In genomic region chr11:58578635-58579191, GRCh38 we compare ENCODE assay signal across 8 cellular contexts. TPM values are rescaled to one million over a fixed set of nuclear protein-coding genes. Genes with fewer than 3 reads are reported as not detected.
DNase-seq lines count a peak whose midpoint lies in the region; ATAC-seq and TF ChIP-seq lines count a peak whose summit lies in the region.

ZFP91 (plus strand) TSS chr11:58579063; CDS start chr11:58579282, 219 bp downstream.

- H3K36me3 ChIP-seq in esophagus squamous epithelium (no peaks in the 10 kb centered on the region), muscle layer of duodenum (ENCODE audit: control insufficient read depth in 1 of 2, insufficient read depth in 2 of 2, low read length in 2 of 2) (peaks cover 0 to 26% of the 10 kb centered on the region in 2 donors)

- H3K27ac ChIP-seq in esophagus squamous epithelium (peak within 1 kb of the TSS; percentile 95 to 100 (median 100)), muscle layer of duodenum (ENCODE audit: low read length) (peak within 1 kb of the TSS; percentile 100)

- ATAC-seq in GM21786 (IDR thresholded peaks at IDR 0.05; ENCODE audit: unreplicated experiment), result peak; percentile 26

- DNase-seq in DMS53 (lab: John Stamatoyannopoulos, UW) (peak; percentile 94), LHCN-M2 (ENCODE audit: low read depth) (peak; percentile 97), RPMI7951 (ENCODE audit: low read depth) (peak; percentile 98), activated T-helper 1 cell treated with Interleukin-2 at 50 U/mL for 16 hours (ENCODE audit: low read depth) (peak; percentile 95), esophagus squamous epithelium (lab: John Stamatoyannopoulos, UW) (peak; percentile 94)
- DNase-seq in stimulated activated CD8-positive, alpha-beta memory T cell treated with anti-CD3 and anti-CD28 coated beads, Interleukin-7, amount 100 ng/mL, for 24 hours (ENCODE audit: low read depth), result peak; percentile 93

- H3K27me3 ChIP-seq in esophagus squamous epithelium (no peaks in the 10 kb centered on the region), muscle layer of duodenum (ENCODE audit: low read depth, low read length) (no peaks in the 10 kb centered on the region)

- intact Hi-C loops in esophagus squamous epithelium (cut with DNase I), result no loop called here

- peak in 3 of 4 donors; percentile 48 to 79 (median 75) for TF ChIP-seq POLR2A in esophagus squamous epithelium (IDR thresholded peaks at IDR 0.05)

- H3K4me1 ChIP-seq in esophagus squamous epithelium (peaks cover 9 to 77% (median 63%) of the 10 kb centered on the region in 3 donors), muscle layer of duodenum (ENCODE audit: control insufficient read depth in 1 of 2, insufficient read depth in 2 of 2, low read length in 2 of 2) (peaks cover 22 to 59% of the 10 kb centered on the region in 2 donors)

- WGBS in esophagus squamous epithelium, 2 donors, result 0 to 1% methylated on average over 18 to 25 of the region's 51 CpGs

- TF ChIP-seq CTCF in esophagus squamous epithelium (IDR thresholded peaks at IDR 0.05), result peak in 1 of 6 experiments; percentile 15

- H3K4me3 ChIP-seq in esophagus squamous epithelium (peak within 1 kb of the TSS; percentile 95 to 98 (median 96)), muscle layer of duodenum (ENCODE audit: low read depth in 1 of 2, low read length in 2 of 2) (peak within 1 kb of the TSS; percentile 90 to 92)

- H3K9me3 ChIP-seq in esophagus squamous epithelium, result no peaks in the 10 kb centered on the region
- no peaks in the 10 kb centered on the region for H3K9me3 ChIP-seq in muscle layer of duodenum (ENCODE audit: control insufficient read depth in 1 of 2, low read length in 2 of 2)

RNA-seq across cellular contexts. Expression of gene ZFP91, which starts in this region (rescaled TPM):
- 75.2 and 87.9 TPM in 2 replicates for total RNA-seq in LHCN-M2 (2014; rRNA removed)
- 29.0 TPM for polyA plus RNA-seq in LHCN-M2 (2012)
- total RNA-seq in RPMI7951 (2014; rRNA removed; shearing (Covaris generic)), result 64.2 and 77.3 TPM in 2 replicates
- 10 to 100 TPM; 26.6 to 48.6 (median 40.5) TPM for total RNA-seq in esophagus squamous epithelium

Comparison
In these comparisons a context has a peak if more than half of its experiments do, and no peak if none do; other contexts are left out.
1. Peak in every context shown above with its lines: DNase-seq, ATAC-seq, H3K4me3 ChIP-seq and H3K27ac ChIP-seq.